In genomic region chr13:28503182-28503980, GRCh38 we compare ENCODE assay signal across 1 cellular context.
TF ChIP-seq lines count a peak whose summit lies in the region.

No MANE protein-coding gene starts in this region.

TF ChIP-seq in IMR-90, 13 proteins besides CTCF, POLR2A, EP300 and RAD21:
- no peak for TF ChIP-seq NFE2L2 (IDR thresholded peaks at IDR 0.05; ENCODE audit: low read depth, low read length)
- TF ChIP-seq RFX5 (IDR thresholded peaks at IDR 0.05; ENCODE audit: low read depth, low read length) = no peak
- no peak for TF ChIP-seq MXI1 (IDR thresholded peaks at IDR 0.05; ENCODE audit: borderline replicate concordance, low read depth, low read length)
- no peak for TF ChIP-seq CEBPB (IDR thresholded peaks at IDR 0.05; ENCODE audit: low read depth, low read length)
- TF ChIP-seq FOS (IDR thresholded peaks at IDR 0.05; ENCODE audit: low read depth, low read length) = no peak
- no peak for TF ChIP-seq CHD1 (IDR thresholded peaks at IDR 0.05; ENCODE audit: low read depth, low read length)
- TF ChIP-seq RCOR1 (IDR thresholded peaks at IDR 0.05; ENCODE audit: insufficient replicate concordance, low read length) = no peak
- TF ChIP-seq ELK1 (IDR thresholded peaks at IDR 0.05; ENCODE audit: borderline replicate concordance, low read depth, low read length) = no peak
- no peak for TF ChIP-seq SMC3 (IDR thresholded peaks at IDR 0.05; ENCODE audit: low read depth, low read length)
- TF ChIP-seq BHLHE40 (IDR thresholded peaks at IDR 0.05; ENCODE audit: low read depth, low read length) = no peak
- TF ChIP-seq MAZ (IDR thresholded peaks at IDR 0.05; ENCODE audit: borderline replicate concordance, low read depth, low read length) = no peak
- no peak for TF ChIP-seq USF2 (IDR thresholded peaks at IDR 0.05; ENCODE audit: low read depth, low read length)
- no peak for TF ChIP-seq MAFK (IDR thresholded peaks at IDR 0.05; ENCODE audit: low read depth, low read length)
